Comparison of ENCODE assay signal across 8 cellular contexts in genomic region chr20:31572701-31573554, GRCh38. TPM values are rescaled to one million over a fixed set of nuclear protein-coding genes. Genes with fewer than 3 reads are reported as not detected.
A peak's percentile ranks its signal among the peaks of the same experiment; 100 is the strongest.
DNase-seq lines count a peak whose midpoint lies in the region; ATAC-seq and TF ChIP-seq lines count a peak whose summit lies in the region.

No MANE protein-coding gene starts in this region.

- TF ChIP-seq POLR2A in Peyer's patch (IDR thresholded peaks at IDR 0.05), result peak; percentile 70 to 88

- peak overlapping the region; percentile 88 for H3K4me3 Mint-ChIP-seq in activated T-helper 1 cell treated with anti-CD3 and anti-CD28 coated beads, Interleukin-12 subunit alpha, Interleukin-12 subunit beta, Interleukin-2, Interleukin-4 antibody, amounts not matched to agents 30 ng/mL and 10 ng/mL and 1 ng/mL, durations not matched to agents 14 hours and 24 hours and 36 hours
- H3K4me3 Mint-ChIP-seq in naive thymus-derived CD4-positive, alpha-beta T cell, result peak overlapping the region; percentile 85 to 93 (median 90)
- peak overlapping the region; percentile 92 for H3K4me3 Mint-ChIP-seq in stimulated activated memory B cell treated with anti-CD40 and anti-IgM and Interleukin-4, amounts not matched to agents 10 μg/mL and 1 μg/mL and 100 μg/mL, for 72 hours

- peaks cover 16% of the 10 kb centered on the region for H3K36me3 Mint-ChIP-seq in activated T-helper 1 cell treated with anti-CD3 and anti-CD28 coated beads, Interleukin-12 subunit alpha, Interleukin-12 subunit beta, Interleukin-2, Interleukin-4 antibody, amounts not matched to agents 30 ng/mL and 10 ng/mL and 1 ng/mL, durations not matched to agents 14 hours and 24 hours and 36 hours (ENCODE audit: low read depth)
- H3K36me3 Mint-ChIP-seq in naive thymus-derived CD4-positive, alpha-beta T cell, result peaks cover 0 to 6% (median 0%) of the 10 kb centered on the region in 5 donors
- no peaks in the 10 kb centered on the region for H3K36me3 Mint-ChIP-seq in stimulated activated memory B cell treated with anti-CD40 and anti-IgM and Interleukin-4, amounts not matched to agents 10 μg/mL and 1 μg/mL and 100 μg/mL, for 72 hours

- H3K9me3 Mint-ChIP-seq in activated T-helper 1 cell treated with anti-CD3 and anti-CD28 coated beads, Interleukin-12 subunit alpha, Interleukin-12 subunit beta, Interleukin-2, Interleukin-4 antibody, amounts not matched to agents 30 ng/mL and 10 ng/mL and 1 ng/mL, durations not matched to agents 14 hours and 24 hours and 36 hours, result no peaks in the 10 kb centered on the region
- peaks cover 0 to 2% (median 0%) of the 10 kb centered on the region in 11 donors for H3K9me3 Mint-ChIP-seq in naive thymus-derived CD4-positive, alpha-beta T cell
- H3K9me3 Mint-ChIP-seq in stimulated activated memory B cell treated with anti-CD40 and anti-IgM and Interleukin-4, amounts not matched to agents 10 μg/mL and 1 μg/mL and 100 μg/mL, for 72 hours, result no peaks in the 10 kb centered on the region

- H3K36me3 ChIP-seq in KOPT-K1 (ENCODE audit: insufficient read depth, low read length) (peaks cover 28% of the 10 kb centered on the region), Peyer's patch (peaks cover 0 to 4% (median 0%) of the 10 kb centered on the region in 3 donors)
- peaks cover 0 to 14% (median 0%) of the 10 kb centered on the region in 3 experiments for H3K36me3 ChIP-seq in naive thymus-derived CD4-positive, alpha-beta T cell (ENCODE audit: control insufficient read depth in 2 of 3, insufficient read depth in 3 of 3, low read length in 3 of 3)

- H3K4me3 ChIP-seq in Peyer's patch, result peak overlapping the region; percentile 45 to 72 (median 56)
- peak overlapping the region; percentile 74 for H3K4me3 ChIP-seq in naive thymus-derived CD4-positive, alpha-beta T cell (ENCODE audit: low read length)

- DNase-seq in DMS79 treated with DMSO at 0.1 percent for 48 hours (lab: John Stamatoyannopoulos, UW), result peak; percentile 100
- peak; percentile 87 to 98 (median 96) for DNase-seq in Peyer's patch
- peak; percentile 80 for DNase-seq in activated T-helper 1 cell treated with anti-CD3 and anti-CD28 coated beads, Interleukin-12 subunit alpha, Interleukin-12 subunit beta, Interleukin-2, Interleukin-4 antibody, amounts not matched to agents 30 ng/mL and 10 ng/mL and 1 ng/mL, durations not matched to agents 14 hours and 24 hours and 36 hours (ENCODE audit: low spot score)
- DNase-seq in fibroblast of gingiva (ENCODE audit: low read depth), result peak; percentile 99
- peak; percentile 67 to 85 (median 77) for DNase-seq in naive thymus-derived CD4-positive, alpha-beta T cell

- H3K9me3 ChIP-seq in KOPT-K1 (ENCODE audit: insufficient read depth, low read length, poor library complexity, severe bottlenecking) (no peaks in the 10 kb centered on the region), Peyer's patch (no peaks in the 10 kb centered on the region)
- no peaks in the 10 kb centered on the region for H3K9me3 ChIP-seq in naive thymus-derived CD4-positive, alpha-beta T cell (ENCODE audit: control insufficient read depth in 2 of 3, low read length in 3 of 3)

- POLR2A ChIA-PET in naive thymus-derived CD4-positive, alpha-beta T cell (lab: Charles Lee), result interaction anchor here (0.7 to 3.5 kb wide), 9 partner anchors 10 to 150 kb away, joined by 3 to 23 read pairs (median 6); partner anchors contain the start of genes BCL2L1 and ID1

- H3K27ac ChIP-seq in KOPT-K1 (ENCODE audit: low read depth, low read length, poor library complexity, severe bottlenecking), result peak overlapping the region; percentile 67
- peak overlapping the region; percentile 87 to 94 (median 90) for H3K27ac ChIP-seq in Peyer's patch
- peak overlapping the region; percentile 87 for H3K27ac ChIP-seq in naive thymus-derived CD4-positive, alpha-beta T cell (ENCODE audit: low read depth, low read length)

- H3K27me3 Mint-ChIP-seq in activated T-helper 1 cell treated with anti-CD3 and anti-CD28 coated beads, Interleukin-12 subunit alpha, Interleukin-12 subunit beta, Interleukin-2, Interleukin-4 antibody, amounts not matched to agents 30 ng/mL and 10 ng/mL and 1 ng/mL, durations not matched to agents 14 hours and 24 hours and 36 hours (ENCODE audit: insufficient read depth), result no peaks in the 10 kb centered on the region
- no peaks in the 10 kb centered on the region for H3K27me3 Mint-ChIP-seq in naive thymus-derived CD4-positive, alpha-beta T cell
- no peaks in the 10 kb centered on the region for H3K27me3 Mint-ChIP-seq in stimulated activated memory B cell treated with anti-CD40 and anti-IgM and Interleukin-4, amounts not matched to agents 10 μg/mL and 1 μg/mL and 100 μg/mL, for 72 hours

- H3K27ac Mint-ChIP-seq in activated T-helper 1 cell treated with anti-CD3 and anti-CD28 coated beads, Interleukin-12 subunit alpha, Interleukin-12 subunit beta, Interleukin-2, Interleukin-4 antibody, amounts not matched to agents 30 ng/mL and 10 ng/mL and 1 ng/mL, durations not matched to agents 14 hours and 24 hours and 36 hours, result peak overlapping the region; percentile 88
- H3K27ac Mint-ChIP-seq in naive thymus-derived CD4-positive, alpha-beta T cell, result peak overlapping the region; percentile 89 to 96 (median 93)
- H3K27ac Mint-ChIP-seq in stimulated activated memory B cell treated with anti-CD40 and anti-IgM and Interleukin-4, amounts not matched to agents 10 μg/mL and 1 μg/mL and 100 μg/mL, for 72 hours, result peak overlapping the region; percentile 90

- peak in 3 of 6 experiments; percentile 9 to 19 (median 9) for TF ChIP-seq CTCF in Peyer's patch (IDR thresholded peaks at IDR 0.05)

- H3K27me3 ChIP-seq in Peyer's patch, result no peaks in the 10 kb centered on the region
- no peaks in the 10 kb centered on the region for H3K27me3 ChIP-seq in naive thymus-derived CD4-positive, alpha-beta T cell (ENCODE audit: control insufficient read depth in 2 of 2, insufficient read depth in 2 of 2, low read length in 2 of 2)

- CTCF ChIA-PET in naive thymus-derived CD4-positive, alpha-beta T cell (lab: Charles Lee), result interaction anchor here (1.1 to 25.3 kb wide), 5 partner anchors 10 to 35 kb away, joined by 3 to 568 read pairs (median 5); partner anchors contain the start of gene ID1

- intact Hi-C loops in activated T-helper 1 cell treated with anti-CD3 and anti-CD28 coated beads, Interleukin-12 subunit alpha, Interleukin-12 subunit beta, Interleukin-2, Interleukin-4 antibody, amounts not matched to agents 30 ng/mL and 10 ng/mL and 1 ng/mL, durations not matched to agents 14 hours and 24 hours and 36 hours (cut with micrococcal nuclease), result loop anchor here (1.0 to 2.0 kb wide), 6 partner anchors 26 to 379 kb away; partner anchors contain the start of genes BCL2L1, HM13, ID1 and PDRG1
- intact Hi-C loops in naive thymus-derived CD4-positive, alpha-beta T cell (cut with micrococcal nuclease), result loop anchor here (1.0 to 5.0 kb wide), 8 partner anchors 13 to 169 kb away; partner anchors contain the start of genes ID1 (in 2 of the 2) and BCL2L1 (in 1 of the 2)

- peak; percentile 89 for ATAC-seq in GM21825 (IDR thresholded peaks at IDR 0.05; ENCODE audit: unreplicated experiment)
- ATAC-seq in naive thymus-derived CD4-positive, alpha-beta T cell, result peak; percentile 95
- peak; percentile 95 for ATAC-seq in stimulated activated memory B cell treated with anti-CD40 and anti-IgM and Interleukin-4, amounts not matched to agents 10 μg/mL and 1 μg/mL and 100 μg/mL, for 72 hours

- peaks cover 20% of the 10 kb centered on the region for H3K4me1 Mint-ChIP-seq in activated T-helper 1 cell treated with anti-CD3 and anti-CD28 coated beads, Interleukin-12 subunit alpha, Interleukin-12 subunit beta, Interleukin-2, Interleukin-4 antibody, amounts not matched to agents 30 ng/mL and 10 ng/mL and 1 ng/mL, durations not matched to agents 14 hours and 24 hours and 36 hours (ENCODE audit: low read depth)
- peaks cover 17 to 32% (median 22%) of the 10 kb centered on the region in 7 donors for H3K4me1 Mint-ChIP-seq in naive thymus-derived CD4-positive, alpha-beta T cell
- peaks cover 32% of the 10 kb centered on the region for H3K4me1 Mint-ChIP-seq in stimulated activated memory B cell treated with anti-CD40 and anti-IgM and Interleukin-4, amounts not matched to agents 10 μg/mL and 1 μg/mL and 100 μg/mL, for 72 hours

- peaks cover 0 to 27% (median 9%) of the 10 kb centered on the region in 4 donors for H3K4me1 ChIP-seq in Peyer's patch
- H3K4me1 ChIP-seq in naive thymus-derived CD4-positive, alpha-beta T cell (ENCODE audit: control insufficient read depth in 2 of 2, insufficient read depth in 2 of 2, low read length in 2 of 2), result peaks cover 5 to 9% of the 10 kb centered on the region in 2 donors

RNA-seq across cellular contexts. Expression of gene ID1, which starts 32.2 kb away (rescaled TPM):
- 100 to 1,000 TPM; 408 to 760 (median 570) TPM for total RNA-seq in Peyer's patch
- 3.4 and 4.0 TPM in 2 replicates for total RNA-seq in activated T-helper 1 cell treated with anti-CD3 and anti-CD28 coated beads, Interleukin-12 subunit alpha, Interleukin-12 subunit beta, Interleukin-2, Interleukin-4 antibody, amounts not matched to agents 30 ng/mL and 10 ng/mL and 1 ng/mL, durations not matched to agents 14 hours and 24 hours and 36 hours
- 10 to 100 TPM in 1 of 5 experiments, 1 to 10 TPM in 1, under 1 TPM in 3; 0.41 to 16.9 (median 0.62) TPM for total RNA-seq in naive thymus-derived CD4-positive, alpha-beta T cell
- polyA plus RNA-seq in naive thymus-derived CD4-positive, alpha-beta T cell, result not detected

RNA-seq across cellular contexts. Expression of gene HM13, which starts 58.7 kb away (rescaled TPM):
- 10 to 100 TPM; 38.9 to 97.4 (median 56.3) TPM for total RNA-seq in Peyer's patch
- total RNA-seq in activated T-helper 1 cell treated with anti-CD3 and anti-CD28 coated beads, Interleukin-12 subunit alpha, Interleukin-12 subunit beta, Interleukin-2, Interleukin-4 antibody, amounts not matched to agents 30 ng/mL and 10 ng/mL and 1 ng/mL, durations not matched to agents 14 hours and 24 hours and 36 hours, result 215 and 228 TPM in 2 replicates
- 100 to 1,000 TPM; 102 to 197 (median 133) TPM for total RNA-seq in naive thymus-derived CD4-positive, alpha-beta T cell
- 100 to 1,000 TPM; 109 to 140 TPM for polyA plus RNA-seq in naive thymus-derived CD4-positive, alpha-beta T cell

Comparison
In these comparisons a context has a peak if more than half of its experiments do, and no peak if none do; other contexts are left out.
1. Peak in every context shown above with its lines: DNase-seq, ATAC-seq, H3K4me3 ChIP-seq and H3K27ac ChIP-seq.
2. RNA of gene ID1, which starts 32.2 kb away (total RNA-seq): 408 to 760 TPM in Peyer's patch; 3.4 to 4.0 TPM in activated T-helper 1 cell treated with anti-CD3 and anti-CD28 coated beads, Interleukin-12 subunit alpha, Interleukin-12 subunit beta, Interleukin-2, Interleukin-4 antibody, amounts not matched to agents 30 ng/mL and 10 ng/mL and 1 ng/mL, durations not matched to agents 14 hours and 24 hours and 36 hours and 0.41 to 16.9 TPM in naive thymus-derived CD4-positive, alpha-beta T cell; every median in the first group is over 10 times any median in the second.